Comparison of ENCODE assay signal across 21 cellular contexts in the genomic region with DNA sequence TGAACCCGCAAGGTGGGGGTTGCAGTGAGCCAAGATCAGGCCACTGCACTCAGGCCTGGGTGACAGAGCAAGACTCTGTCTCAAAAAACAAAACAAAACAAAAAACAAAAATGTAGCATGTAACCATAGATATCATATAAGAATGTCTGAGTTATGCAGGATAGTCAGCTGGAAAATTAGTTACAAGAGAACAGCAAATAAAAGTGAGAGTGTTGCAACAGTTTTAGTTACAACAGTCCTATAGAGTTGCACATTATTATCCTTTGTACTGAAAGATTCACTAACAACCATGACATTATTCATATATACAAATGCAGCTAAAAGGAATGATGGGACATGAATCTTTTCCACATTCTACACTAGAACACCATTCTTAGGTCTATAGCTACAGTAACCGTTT.
"Had no signal": no experiment of that assay in that cellular context is flagged by ENCODE, and none has a peak within 500 bp of the region (broad histone marks: within the 10 kb centered on the region; RNA-seq: fewer than 3 reads in every experiment).

No MANE protein-coding gene starts in this region.

- DNase-seq: cortex of kidney; effector memory CD8-positive, alpha-beta T cell; left colon; left ventricle myocardium superior; mesenchymal stem cell; midbrain; psoas muscle; retina; sigmoid colon; stimulated activated CD4-positive, alpha-beta T cell treated with anti-CD3 and anti-CD28 coated beads, Interleukin-12 subunit alpha, Interleukin-12 subunit beta, amount 100 ng/mL, for 4 hours; stimulated activated naive CD4-positive, alpha-beta T cell; stomach; substantia nigra; transverse colon; uterus had no signal

- H3K4me3 ChIP-seq: esophagus muscularis mucosa, lung, psoas muscle, sigmoid colon, skin epidermis, stomach, thoracic aorta, transverse colon, uterus had no signal

- H3K9me3 Mint-ChIP-seq: effector memory CD8-positive, alpha-beta T cell; nephron had no signal

- H3K27me3 ChIP-seq: esophagus muscularis mucosa, sigmoid colon, stomach, transverse colon, uterus had no signal

- ATAC-seq: effector memory CD8-positive, alpha-beta T cell; left colon; left ventricle myocardium superior; psoas muscle had no signal

- H3K27me3 Mint-ChIP-seq: effector memory CD8-positive, alpha-beta T cell had no signal

- H3K4me1 Mint-ChIP-seq: nephron had no signal

- H3K9me3 ChIP-seq: esophagus muscularis mucosa, psoas muscle, sigmoid colon, stomach, thoracic aorta, transverse colon, uterus had no signal

- H3K27ac ChIP-seq: epithelial cell of prostate, esophagus muscularis mucosa, psoas muscle, sigmoid colon, skin epidermis, stomach, thoracic aorta, transverse colon, uterus had no signal

- H3K4me1 ChIP-seq: psoas muscle, uterus had no signal

- H3K36me3 ChIP-seq: sigmoid colon, stomach, transverse colon, uterus had no signal

- H3K27ac Mint-ChIP-seq: nephron had no signal

- H3K4me3 Mint-ChIP-seq: effector memory CD8-positive, alpha-beta T cell; nephron had no signal
